In the genomic region with DNA sequence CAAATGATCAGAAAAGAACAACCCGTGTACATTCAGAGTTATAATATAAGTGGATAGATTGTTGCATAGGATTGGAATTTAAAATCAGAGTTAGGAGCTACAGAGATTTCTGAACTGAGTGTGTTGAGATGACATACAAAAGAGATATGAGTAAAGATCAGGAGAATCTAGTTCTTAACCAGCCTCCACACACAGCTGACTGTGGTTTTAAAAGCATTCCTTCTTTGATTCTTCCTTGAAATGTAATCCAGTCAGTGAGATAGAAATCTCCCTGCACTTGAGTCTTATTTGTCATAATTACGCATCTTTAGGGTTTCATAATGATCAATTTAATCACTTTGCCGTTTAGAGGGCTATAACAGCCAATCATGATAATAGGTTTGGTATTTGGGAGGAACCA, we compare ENCODE assay signal across 1 cellular context.
A peak's percentile ranks its signal among the peaks of the same experiment; 100 is the strongest.
TF ChIP-seq lines count a peak whose summit lies in the region.

No MANE protein-coding gene starts in this region.

TF ChIP-seq in IMR-90, 13 proteins besides CTCF, POLR2A, EP300 and RAD21:
- TF ChIP-seq BHLHE40 (IDR thresholded peaks at IDR 0.05; ENCODE audit: low read depth, low read length) = 0 out of 2 replicates have a peak, but pooled peaks have one; percentile 11
- TF ChIP-seq SMC3 (IDR thresholded peaks at IDR 0.05; ENCODE audit: low read depth, low read length) = no peak
